ENCODE assay signal across 8 cellular contexts in genomic region chr21:37365657-37366487, GRCh38. TPM values are rescaled to one million over a fixed set of nuclear protein-coding genes. Genes with fewer than 3 reads are reported as not detected.
A peak's percentile ranks its signal among the peaks of the same experiment; 100 is the strongest.
DNase-seq lines count a peak whose midpoint lies in the region; ATAC-seq and TF ChIP-seq lines count a peak whose summit lies in the region.

No MANE protein-coding gene starts in this region.

- ATAC-seq in GM19043 (IDR thresholded peaks at IDR 0.05; ENCODE audit: low read depth, unreplicated experiment) (peak; percentile 27), HG03175 (IDR thresholded peaks at IDR 0.05; ENCODE audit: unreplicated experiment) (peak; percentile 34), thoracic aorta (ENCODE audit: insufficient number of reproducible peaks, low FRiP score, low read depth) (peak; percentile 5)

- H3K9me3 Mint-ChIP-seq in nephron, result no peaks in the 10 kb centered on the region

- H3K9me3 ChIP-seq in BE2C (no peaks in the 10 kb centered on the region), thoracic aorta (no peaks in the 10 kb centered on the region)

- H3K4me3 Mint-ChIP-seq in nephron, result peak overlapping the region; percentile 99 to 100 (median 100)

- peak overlapping the region; percentile 98 to 99 for H3K27ac ChIP-seq in thoracic aorta

- H3K4me1 ChIP-seq in BE2C (no peaks in the 10 kb centered on the region), thoracic aorta (ENCODE audit: control insufficient read depth in 1 of 2, low read depth in 2 of 2) (peaks cover 16 to 36% of the 10 kb centered on the region in 2 donors)

- DNase-seq in BE2C (peak; percentile 71), OCI-M1 (lab: John Stamatoyannopoulos, UW) (peak; percentile 91), fibroblast of pulmonary artery (ENCODE audit: low read depth) (peak; percentile 66), thoracic aorta (ENCODE audit: low spot score) (no peak)
- peak; percentile 9 to 60 for DNase-seq in activated T-helper 1 cell treated with anti-CD3 and anti-CD28 coated beads, Interleukin-2, amount 50 U/mL, for 16 hours (ENCODE audit: low read depth in 1 of 2, low spot score in 1 of 2)

- H3K4me1 Mint-ChIP-seq in nephron, result peaks cover 24% of the 10 kb centered on the region

- H3K27ac Mint-ChIP-seq in nephron, result peak overlapping the region; percentile 100

- TF ChIP-seq CTCF in BE2C (IDR thresholded peaks at IDR 0.05; ENCODE audit: low read depth, low read length) (no peak), fibroblast of pulmonary artery (IDR thresholded peaks at IDR 0.05; ENCODE audit: low read length, missing control alignments) (no peak), nephron (IDR thresholded peaks at IDR 0.05; ENCODE audit: unreplicated experiment in 3 of 3) (no peak), thoracic aorta (IDR thresholded peaks at IDR 0.05) (no peak)

- H3K4me3 ChIP-seq in BE2C (ENCODE audit: low read depth, low read length) (peak overlapping the region; percentile 81), fibroblast of pulmonary artery (replicated peaks; ENCODE audit: low read depth, low read length) (peak overlapping the region; percentile 68), thoracic aorta (peak overlapping the region; percentile 96)

- H3K36me3 ChIP-seq in BE2C (peaks cover 3% of the 10 kb centered on the region; the same call in 1 of the 2 replicates), thoracic aorta (no peaks in the 10 kb centered on the region)

- no peaks in the 10 kb centered on the region for H3K36me3 Mint-ChIP-seq in nephron (ENCODE audit: low read depth)

- H3K27me3 ChIP-seq in BE2C (no peaks in the 10 kb centered on the region), thoracic aorta (replicated peaks; ENCODE audit: insufficient read depth) (no peaks in the 10 kb centered on the region)

- peaks cover 4% of the 10 kb centered on the region for H3K27me3 Mint-ChIP-seq in nephron (ENCODE audit: low read depth)

RNA-seq across cellular contexts. Expression of gene DYRK1A, which starts 0.7 kb away (rescaled TPM):
- 23.5 TPM for polyA plus RNA-seq in BE2C (2012; ENCODE audit: insufficient read depth, insufficient read length, low read depth)
- 10 to 100 TPM; 77.2 to 93.8 TPM for total RNA-seq in thoracic aorta
